In genomic region chr4:4990857-4991540, GRCh38 we compare ENCODE assay signal across 10 cellular contexts. TPM values are rescaled to one million over a fixed set of nuclear protein-coding genes. Genes with fewer than 3 reads are reported as not detected.
DNase-seq lines count a peak whose midpoint lies in the region; ATAC-seq, FAIRE-seq and TF ChIP-seq lines count a peak whose summit lies in the region.
"Had no signal": no experiment of that assay in that cellular context is flagged by ENCODE, and none has a peak within 500 bp of the region (broad histone marks: within the 10 kb centered on the region; RNA-seq: fewer than 3 reads in every experiment).

No MANE protein-coding gene starts in this region.

- H2AFZ ChIP-seq in GM23248 (peak overlapping the region; percentile 80), astrocyte (ENCODE audit: low read depth, low read length) (peak overlapping the region; percentile 57)

- H3K9me2 ChIP-seq in GM23248 (ENCODE audit: insufficient read depth), result no peaks in the 10 kb centered on the region

- H3K27me3 ChIP-seq in GM23248 (replicated peaks; ENCODE audit: insufficient read depth) (no peaks in the 10 kb centered on the region), astrocyte (ENCODE audit: insufficient read depth, low read length) (no peaks in the 10 kb centered on the region), small intestine (ENCODE audit: control insufficient read depth in 2 of 2, insufficient read depth in 2 of 2, low read length in 2 of 2) (no peaks in the 10 kb centered on the region)
- H3K27me3 ChIP-seq in effector memory CD4-positive, alpha-beta T cell (replicated peaks; ENCODE audit: control insufficient read depth, insufficient read depth, low read length, poor library complexity, severe bottlenecking), result no peaks in the 10 kb centered on the region

- peaks cover 28% of the 10 kb centered on the region for H3K27me3 Mint-ChIP-seq in astrocyte (ENCODE audit: low read depth, unreplicated experiment)
- peaks cover 3 to 11% (median 8%) of the 10 kb centered on the region in 3 donors for H3K27me3 Mint-ChIP-seq in immature natural killer cell (ENCODE audit: low read depth in 3 of 3)

- H3K9me3 ChIP-seq in GM23248 (ENCODE audit: low read depth) (no peaks in the 10 kb centered on the region), astrocyte (ENCODE audit: insufficient read depth, low read depth, low read length) (no peaks in the 10 kb centered on the region), small intestine (ENCODE audit: control insufficient read depth, low read depth) (no peaks in the 10 kb centered on the region)
- no peaks in the 10 kb centered on the region for H3K9me3 ChIP-seq in effector memory CD4-positive, alpha-beta T cell (ENCODE audit: control insufficient read depth, low read length)

- no peak overlapping the region for H3K27ac Mint-ChIP-seq in astrocyte (ENCODE audit: unreplicated experiment)
- H3K27ac Mint-ChIP-seq in immature natural killer cell, result peak overlapping the region; percentile 79 to 92 (median 90)
- H3K27ac Mint-ChIP-seq: progenitor cell of endocrine pancreas had no signal

- FAIRE-seq in astrocyte (lab: Jason Lieb, UNC) (no peak), small intestine (lab: Jason Lieb, UNC) (no peak)
- FAIRE-seq: TTC549 had no signal

- in situ Hi-C loops in GM23248 (cut with MboI), result loop anchor here (10.0 to 25.0 kb wide), 3 partner anchors 154 to 504 kb away; no protein-coding TSS in a partner anchor

- H3K4me1 ChIP-seq in GM23248 (ENCODE audit: insufficient read depth), result peaks cover 20% of the 10 kb centered on the region
- peaks cover 13% of the 10 kb centered on the region for H3K4me1 ChIP-seq in astrocyte (ENCODE audit: insufficient read depth, low read length)
- no peaks in the 10 kb centered on the region for H3K4me1 ChIP-seq in small intestine (ENCODE audit: control insufficient read depth in 2 of 2, insufficient read depth in 1 of 2, low read depth in 1 of 2, low read length in 1 of 2)
- H3K4me1 ChIP-seq in effector memory CD4-positive, alpha-beta T cell (ENCODE audit: control insufficient read depth, insufficient read depth, low read length, poor library complexity, severe bottlenecking), result no peaks in the 10 kb centered on the region

- H3K4me3 Mint-ChIP-seq in astrocyte (ENCODE audit: unreplicated experiment), result no peak overlapping the region
- peak overlapping the region; percentile 44 to 76 (median 67) for H3K4me3 Mint-ChIP-seq in immature natural killer cell

- no peaks in the 10 kb centered on the region for H4K20me1 ChIP-seq in GM23248 (ENCODE audit: insufficient read depth)
- H4K20me1 ChIP-seq in astrocyte (ENCODE audit: insufficient read depth, low read length), result no peaks in the 10 kb centered on the region

- TF ChIP-seq CTCF in astrocyte (IDR thresholded peaks at IDR 0.05; ENCODE audit: insufficient read depth, low read depth, low read length), result no peak

- H3K36me3 ChIP-seq in GM23248 (ENCODE audit: low read depth) (no peaks in the 10 kb centered on the region), astrocyte (ENCODE audit: insufficient read depth, low read length) (no peaks in the 10 kb centered on the region), small intestine (ENCODE audit: control insufficient read depth in 2 of 2, insufficient read depth in 2 of 2, low read length in 2 of 2) (no peaks in the 10 kb centered on the region)
- no peaks in the 10 kb centered on the region for H3K36me3 ChIP-seq in effector memory CD4-positive, alpha-beta T cell (ENCODE audit: control insufficient read depth, insufficient read depth, low read length)

- ATAC-seq in HG02970 (IDR thresholded peaks at IDR 0.05; ENCODE audit: low FRiP score, unreplicated experiment) (no peak), HG03571 (IDR thresholded peaks at IDR 0.05; ENCODE audit: unreplicated experiment) (no peak)

- peaks cover 5% of the 10 kb centered on the region for H3K4me1 Mint-ChIP-seq in astrocyte (ENCODE audit: low read depth, unreplicated experiment)
- H3K4me1 Mint-ChIP-seq in immature natural killer cell, result peaks cover 21 to 24% of the 10 kb centered on the region in 2 donors

- H3K79me2 ChIP-seq in GM23248 (ENCODE audit: insufficient read depth) (no peaks in the 10 kb centered on the region), astrocyte (ENCODE audit: insufficient read depth, low read length) (no peaks in the 10 kb centered on the region)

- peak overlapping the region; percentile 97 for H3K27ac ChIP-seq in GM23248
- H3K27ac ChIP-seq in astrocyte (ENCODE audit: low read depth, low read length), result no peak overlapping the region
- no peak overlapping the region for H3K27ac ChIP-seq in small intestine (ENCODE audit: low read depth in 1 of 2, low read length in 1 of 2)
- H3K27ac ChIP-seq in effector memory CD4-positive, alpha-beta T cell (ENCODE audit: insufficient read depth, low read length, poor library complexity, severe bottlenecking), result no peak overlapping the region

- peaks cover 17% of the 10 kb centered on the region; the same call in 1 of the 2 replicates for H3F3A ChIP-seq in GM23248 (ENCODE audit: insufficient read depth)

- H3K9ac ChIP-seq in GM23248, result peak overlapping the region; percentile 81
- peak overlapping the region; percentile 43 for H3K9ac ChIP-seq in astrocyte (ENCODE audit: low read length)

- 1 to 3% methylated on average over 14 to 15 of the region's 15 CpGs for WGBS in GM23248 (ENCODE audit: low coverage in 1 of 2, low lambda C conversion rate in 2 of 2, missing lambda C conversion rate in 2 of 2), 2 experiments
- WGBS in small intestine, 3 donors, result 56 to 67% (median 56%) methylated on average over 15 of the region's 15 CpGs

- H3K4me2 ChIP-seq in GM23248 (ENCODE audit: unreplicated experiment) (peak overlapping the region; percentile 83), astrocyte (ENCODE audit: low read length) (peak overlapping the region; percentile 63)

- H3K36me3 Mint-ChIP-seq in astrocyte (ENCODE audit: low read depth, unreplicated experiment), result peaks cover 2% of the 10 kb centered on the region
- H3K36me3 Mint-ChIP-seq in immature natural killer cell, result no peaks in the 10 kb centered on the region

- H3K4me3 ChIP-seq in GM23248 (peak overlapping the region; percentile 56), astrocyte (ENCODE audit: insufficient read depth, low read depth, low read length) (no peak overlapping the region), small intestine (ENCODE audit: low read depth in 1 of 2, low read length in 2 of 2) (no peak overlapping the region)
- no peak overlapping the region for H3K4me3 ChIP-seq in effector memory CD4-positive, alpha-beta T cell (ENCODE audit: insufficient read depth, low read depth, low read length, poor library complexity, severe bottlenecking)

- H3K9me3 Mint-ChIP-seq in astrocyte (ENCODE audit: unreplicated experiment) (no peaks in the 10 kb centered on the region), immature natural killer cell (no peaks in the 10 kb centered on the region)

- DNase-seq in GM23248, result peak; percentile 97
- DNase-seq in astrocyte (ENCODE audit: low read depth), result peak; percentile 75
- peak; percentile 66 to 75 (median 71) for DNase-seq in immature natural killer cell
- DNase-seq in small intestine, result peak; percentile 5
- no peak for DNase-seq in effector memory CD4-positive, alpha-beta T cell
- no peak for DNase-seq in NCI-H1048 (lab: John Stamatoyannopoulos, UW)

RNA-seq across cellular contexts. Expression of gene CYTL1, which starts 28.3 kb away (rescaled TPM):
- 1.5 TPM in 1 of 2 replicates, not detected in the other for total RNA-seq in GM23248 (2014; rRNA removed; shearing (Covaris generic))
- polyA plus RNA-seq in GM23248 (2016; fragmentation: Nextera tagmentation; extraction: Ambion mirVana) (0.84 and 1.1 TPM in 2 replicates), immature natural killer cell (10 to 100 TPM in 1 of 3 donors, 1 to 10 TPM in 1, under 1 TPM in 1; 0.91 to 13.5 (median 3.4) TPM), small intestine (under 1 TPM in 2 of 3 donors, not detected in 1; 0.36 to 0.81 TPM)
- total RNA-seq in astrocyte, result 9.2 and 9.6 TPM in 2 replicates

Comparison
In these comparisons a context has a peak if more than half of its experiments do, and no peak if none do; other contexts are left out.
1. DNase-seq: peak in GM23248 (single experiment), astrocyte (single experiment), immature natural killer cell (3 of 3) and small intestine (single experiment); none in effector memory CD4-positive, alpha-beta T cell (0 of 3) and NCI-H1048 (single experiment).